ENCODE assay signal across 8 cellular contexts in the genomic region with DNA sequence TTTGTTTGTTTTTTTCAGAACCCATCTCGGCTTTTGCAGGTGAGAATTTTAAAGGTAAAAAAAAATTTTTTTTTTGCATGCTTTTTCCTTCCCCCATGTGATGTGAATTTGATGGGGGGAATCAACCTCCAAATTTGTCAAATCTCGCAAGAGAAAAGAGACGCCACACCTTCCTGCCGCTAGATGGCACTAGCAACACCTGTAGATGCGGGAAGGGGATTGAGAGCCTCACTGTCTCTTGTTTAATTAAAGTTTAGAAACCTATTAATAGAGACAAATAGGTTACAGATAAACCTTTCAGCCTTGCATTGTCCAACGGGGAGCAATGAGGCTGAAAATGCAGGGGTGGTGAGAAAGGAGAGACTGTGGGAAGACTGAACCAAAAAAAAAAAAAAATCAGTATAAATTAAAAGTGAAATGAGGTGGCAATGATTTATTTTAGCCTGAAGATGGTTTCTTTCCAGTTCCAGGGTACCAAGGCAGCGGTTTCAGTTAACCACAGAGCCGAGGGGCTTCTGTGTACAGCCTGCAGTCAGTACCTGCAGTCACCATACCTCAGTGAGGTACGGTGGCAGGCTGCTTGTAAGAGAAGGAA.
DNase-seq lines count a peak whose midpoint lies in the region; ATAC-seq, FAIRE-seq and TF ChIP-seq lines count a peak whose summit lies in the region.

No MANE protein-coding gene starts in this region.

- no peaks in the 10 kb centered on the region for H3K9me3 Mint-ChIP-seq in CD8-positive, alpha-beta T cell

- H3K9me3 ChIP-seq in CD8-positive, alpha-beta T cell (ENCODE audit: low read length), result no peaks in the 10 kb centered on the region
- no peaks in the 10 kb centered on the region for H3K9me3 ChIP-seq in HepG2 (ENCODE audit: low read length)
- no peaks in the 10 kb centered on the region for H3K9me3 ChIP-seq in effector memory CD4-positive, alpha-beta T cell (ENCODE audit: control insufficient read depth, low read length)

- no peak overlapping the region for H3K4me3 ChIP-seq in CD8-positive, alpha-beta T cell (ENCODE audit: low read depth, low read length)
- no peak overlapping the region for H3K4me3 ChIP-seq in HepG2 (replicated peaks in 1 of 3; ENCODE audit: insufficient read depth in 1 of 3, low read depth in 2 of 3, low read length in 3 of 3)
- H3K4me3 ChIP-seq in effector memory CD4-positive, alpha-beta T cell (ENCODE audit: insufficient read depth, low read depth, low read length, poor library complexity, severe bottlenecking), result no peak overlapping the region

- H3K79me2 ChIP-seq in HepG2 (ENCODE audit: insufficient read depth, low read length), result no peaks in the 10 kb centered on the region

- no TSS peak for BruUV-seq in HepG2 (replicated peaks; lab: Mats Ljungman, UMichigan)

- H3K4me1 Mint-ChIP-seq in CD8-positive, alpha-beta T cell (ENCODE audit: low read depth), result peaks cover 8% of the 10 kb centered on the region

- no peak overlapping the region for H3K4me2 ChIP-seq in HepG2 (ENCODE audit: low read depth, low read length)

- H2AFZ ChIP-seq in HepG2 (ENCODE audit: low read length), result no peak overlapping the region

- no peak for ATAC-seq in CD8-positive, alpha-beta T cell
- ATAC-seq in GM19438 (IDR thresholded peaks at IDR 0.05; ENCODE audit: low read depth, unreplicated experiment) (peak; percentile 60), HepG2 (peak; percentile 42; the same call in 1 of the 3 replicates)

- peak; percentile 87 for FAIRE-seq in HepG2 (lab: Jason Lieb, UNC)

- DNase-seq in CD8-positive, alpha-beta T cell, result peak; percentile 7 to 65 (median 26)
- DNase-seq in NCI-H128 (lab: John Stamatoyannopoulos, UW; ENCODE audit: unreplicated experiment) (peak; percentile 41), cerebellar cortex (ENCODE audit: low spot score) (peak; percentile 65), HepG2 (ENCODE audit: low spot score) (peak; percentile 55)
- DNase-seq in stimulated activated CD8-positive, alpha-beta memory T cell treated with anti-CD3 and anti-CD28 coated beads, Interleukin-12 subunit alpha, Interleukin-12 subunit beta, amount 100 ng/mL, for 1 hour (ENCODE audit: low read depth), result peak; percentile 15
- DNase-seq in effector memory CD4-positive, alpha-beta T cell, result no peak

- H3K27ac Mint-ChIP-seq in CD8-positive, alpha-beta T cell, result no peak overlapping the region

- no peaks in the 10 kb centered on the region for H3K4me1 ChIP-seq in CD8-positive, alpha-beta T cell (ENCODE audit: insufficient read depth, low read length)
- H3K4me1 ChIP-seq in HepG2 (ENCODE audit: insufficient read depth, low read length), result no peaks in the 10 kb centered on the region
- H3K4me1 ChIP-seq in effector memory CD4-positive, alpha-beta T cell (ENCODE audit: control insufficient read depth, insufficient read depth, low read length, poor library complexity, severe bottlenecking), result no peaks in the 10 kb centered on the region

- H3K36me3 Mint-ChIP-seq in CD8-positive, alpha-beta T cell, result no peaks in the 10 kb centered on the region

- TF ChIP-seq EP300 in HepG2 (IDR thresholded peaks at IDR 0.05; ENCODE audit: low read depth in 2 of 2, low read length in 2 of 2) (no peak), HepG2 (CRISPR knock-in tag; IDR thresholded peaks at IDR 0.05; ENCODE audit: borderline replicate concordance) (no peak)

- H3K27me3 Mint-ChIP-seq in CD8-positive, alpha-beta T cell (ENCODE audit: low read depth), result peaks cover 21% of the 10 kb centered on the region

- intact Hi-C loops in CD8-positive, alpha-beta T cell (cut with DNase I, micrococcal nuclease), result loop anchor here (1.0 to 10.0 kb wide), 3 partner anchors 158 to 892 kb away; no protein-coding TSS in a partner anchor
- intact Hi-C loops in HepG2 (cut with micrococcal nuclease; ENCODE audit: unreplicated experiment), result loop anchor here (1.0 to 2.0 kb wide), 3 partner anchors 46 to 160 kb away; no protein-coding TSS in a partner anchor

- H3K4me3 Mint-ChIP-seq in CD8-positive, alpha-beta T cell, result no peak overlapping the region

- no peak overlapping the region for H3K27ac ChIP-seq in CD8-positive, alpha-beta T cell (ENCODE audit: low read depth, low read length)
- H3K27ac ChIP-seq in VCaP, result no peak overlapping the region
- no peak overlapping the region for H3K27ac ChIP-seq in HepG2 (ENCODE audit: extremely low read length, insufficient read depth, low read length)
- H3K27ac ChIP-seq in effector memory CD4-positive, alpha-beta T cell (ENCODE audit: insufficient read depth, low read length, poor library complexity, severe bottlenecking), result no peak overlapping the region

- H3K27me3 ChIP-seq in CD8-positive, alpha-beta T cell (ENCODE audit: insufficient read depth, low read length), result no peaks in the 10 kb centered on the region
- no peaks in the 10 kb centered on the region; a peak in 3 of 5 replicates for H3K27me3 ChIP-seq in HepG2 (ENCODE audit: control insufficient read depth in 1 of 2, insufficient read depth in 2 of 2, low read length in 2 of 2)
- peaks cover 6% of the 10 kb centered on the region for H3K27me3 ChIP-seq in effector memory CD4-positive, alpha-beta T cell (replicated peaks; ENCODE audit: control insufficient read depth, insufficient read depth, low read length, poor library complexity, severe bottlenecking)

- no peak overlapping the region for H3K9ac ChIP-seq in HepG2 (ENCODE audit: insufficient read depth, low read depth, low read length)

- TF ChIP-seq POLR2A in HepG2 (IDR thresholded peaks at IDR 0.05; ENCODE audit: insufficient read depth in 1 of 2, low read depth in 2 of 2, low read length in 2 of 2), result no peak

- WGBS in HepG2 (ENCODE audit: low lambda C conversion rate), result 12% methylated on average over 9 of the region's 9 CpGs

- peak; percentile 38; the same call in 1 of the 2 replicates for TF ChIP-seq RAD21 in HepG2 (CRISPR knock-in tag; IDR thresholded peaks at IDR 0.05)

- H4K20me1 ChIP-seq in HepG2 (ENCODE audit: insufficient read depth, low read length), result no peaks in the 10 kb centered on the region

- CTCF ChIA-PET in CD8-positive, alpha-beta T cell (lab: Charles Lee), result no interaction called here
- CTCF ChIA-PET in HepG2 (lab: Yijun Ruan, JAX; ENCODE audit: low intra/inter-chr PET ratio, low total read pairs), result interaction anchor here (0.9 to 2.2 kb wide), 4 partner anchors 47 to 159 kb away, joined by 3 to 14 read pairs (median 10); no protein-coding TSS in a partner anchor

- H3K36me3 ChIP-seq in CD8-positive, alpha-beta T cell (ENCODE audit: insufficient read depth, low read length), result no peaks in the 10 kb centered on the region
- no peaks in the 10 kb centered on the region for H3K36me3 ChIP-seq in HepG2 (replicated peaks in 1 of 2; ENCODE audit: control insufficient read depth in 1 of 2, insufficient read depth in 2 of 2, low read length in 2 of 2)
- no peaks in the 10 kb centered on the region for H3K36me3 ChIP-seq in effector memory CD4-positive, alpha-beta T cell (ENCODE audit: control insufficient read depth, insufficient read depth, low read length)

- TF ChIP-seq CTCF in CD8-positive, alpha-beta T cell (IDR thresholded peaks at IDR 0.05), result peak; percentile 84
- TF ChIP-seq CTCF in VCaP (conservative IDR thresholded peaks at IDR 0.05) (peak; percentile 93), HepG2 (CRISPR knock-in tag; IDR thresholded peaks at IDR 0.05) (peak; percentile 83)

- in situ Hi-C loops in HepG2 (cut with HindIII; ENCODE audit: extremely low pct_ligation_motif_present, low pct_unique_long_range_greater_than_20kb), result no loop called here

- POLR2A ChIA-PET in CD8-positive, alpha-beta T cell (lab: Charles Lee), result no interaction called here
- POLR2A ChIA-PET in HepG2 (lab: Yijun Ruan, JAX), result no interaction called here

TF ChIP-seq in HepG2, 621 proteins besides CTCF, POLR2A, EP300 and RAD21 (continues in another document):
- TF ChIP-seq ZNF850 (CRISPR knock-in tag; conservative IDR thresholded peaks at IDR 0.05) (no peak), ZNF672 (CRISPR knock-in tag; IDR thresholded peaks at IDR 0.05) (no peak), ARID3A (IDR thresholded peaks at IDR 0.05; ENCODE audit: low read depth, low read length) (peak; percentile 44; the same call in 1 of the 2 replicates), ZNF205 (CRISPR knock-in tag; IDR thresholded peaks at IDR 0.05) (no peak)
- TF ChIP-seq, protein P1, sequence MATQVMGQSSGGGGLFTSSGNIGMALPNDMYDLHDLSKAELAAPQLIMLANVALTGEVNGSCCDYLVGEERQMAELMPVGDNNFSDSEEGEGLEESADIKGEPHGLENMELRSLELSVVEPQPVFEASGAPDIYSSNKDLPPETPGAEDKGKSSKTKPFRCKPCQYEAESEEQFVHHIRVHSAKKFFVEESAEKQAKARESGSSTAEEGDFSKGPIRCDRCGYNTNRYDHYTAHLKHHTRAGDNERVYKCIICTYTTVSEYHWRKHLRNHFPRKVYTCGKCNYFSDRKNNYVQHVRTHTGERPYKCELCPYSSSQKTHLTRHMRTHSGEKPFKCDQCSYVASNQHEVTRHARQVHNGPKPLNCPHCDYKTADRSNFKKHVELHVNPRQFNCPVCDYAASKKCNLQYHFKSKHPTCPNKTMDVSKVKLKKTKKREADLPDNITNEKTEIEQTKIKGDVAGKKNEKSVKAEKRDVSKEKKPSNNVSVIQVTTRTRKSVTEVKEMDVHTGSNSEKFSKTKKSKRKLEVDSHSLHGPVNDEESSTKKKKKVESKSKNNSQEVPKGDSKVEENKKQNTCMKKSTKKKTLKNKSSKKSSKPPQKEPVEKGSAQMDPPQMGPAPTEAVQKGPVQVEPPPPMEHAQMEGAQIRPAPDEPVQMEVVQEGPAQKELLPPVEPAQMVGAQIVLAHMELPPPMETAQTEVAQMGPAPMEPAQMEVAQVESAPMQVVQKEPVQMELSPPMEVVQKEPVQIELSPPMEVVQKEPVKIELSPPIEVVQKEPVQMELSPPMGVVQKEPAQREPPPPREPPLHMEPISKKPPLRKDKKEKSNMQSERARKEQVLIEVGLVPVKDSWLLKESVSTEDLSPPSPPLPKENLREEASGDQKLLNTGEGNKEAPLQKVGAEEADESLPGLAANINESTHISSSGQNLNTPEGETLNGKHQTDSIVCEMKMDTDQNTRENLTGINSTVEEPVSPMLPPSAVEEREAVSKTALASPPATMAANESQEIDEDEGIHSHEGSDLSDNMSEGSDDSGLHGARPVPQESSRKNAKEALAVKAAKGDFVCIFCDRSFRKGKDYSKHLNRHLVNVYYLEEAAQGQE (IDR thresholded peaks at IDR 0.05; ENCODE audit: borderline replicate concordance in 1 of 2, low read depth in 1 of 2, low read length in 2 of 2), result no peak

Comparison
In these comparisons a context has a peak if more than half of its experiments do, and no peak if none do; other contexts are left out.
1. DNase-seq: peak in CD8-positive, alpha-beta T cell (7 of 7), NCI-H128 (single experiment), cerebellar cortex (single experiment), HepG2 (single experiment) and stimulated activated CD8-positive, alpha-beta memory T cell treated with anti-CD3 and anti-CD28 coated beads, Interleukin-12 subunit alpha, Interleukin-12 subunit beta, amount 100 ng/mL, for 1 hour (single experiment); none in effector memory CD4-positive, alpha-beta T cell (0 of 3).
2. Peak in every context shown above with its lines, with median percentiles within 50 percentile points of each other: CTCF ChIP-seq.